In the genomic region with DNA sequence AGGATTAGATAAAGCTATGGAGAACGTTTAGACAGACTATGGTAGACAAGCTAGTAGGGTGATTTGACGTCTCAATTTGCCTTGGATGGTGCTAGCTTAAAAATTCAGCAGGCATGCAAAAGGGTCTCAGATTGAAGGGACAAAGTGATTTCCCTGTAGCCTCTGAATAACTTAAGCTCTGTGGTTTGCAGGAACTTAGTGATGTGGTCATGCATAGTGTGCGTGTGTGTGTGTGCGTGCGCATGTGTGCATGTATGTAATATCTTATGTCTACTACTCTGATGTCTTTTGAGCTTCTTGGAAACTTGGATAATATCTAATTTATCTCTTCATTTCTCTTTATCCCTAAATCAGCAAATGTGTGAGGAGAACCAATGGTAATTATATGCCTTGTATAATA, we compare ENCODE assay signal across 10 cellular contexts.
"Had no signal": no experiment of that assay in that cellular context is flagged by ENCODE, and none has a peak within 500 bp of the region (broad histone marks: within the 10 kb centered on the region; RNA-seq: fewer than 3 reads in every experiment).

No MANE protein-coding gene starts in this region.

- H3K36me3 ChIP-seq: HAP-1 had no signal

- H3K27ac ChIP-seq: GM23248 had no signal

- ATAC-seq: GM23338, HCT116 had no signal

- H3K9ac ChIP-seq: GM23248 had no signal

- H3K4me1 ChIP-seq: HAP-1 had no signal

- H3K4me3 Mint-ChIP-seq: GM23338, H9, HFFc6 had no signal

- H3K27ac Mint-ChIP-seq: GM23338, H9, HFFc6 had no signal

- H3K9me3 Mint-ChIP-seq: GM23338, HFFc6 had no signal

- H3K4me3 ChIP-seq: GM23248, GM23338, HAP-1 had no signal

- DNase-seq: GM23248, GOT3, H7, H9, HCEC 1CT, HFFc6 had no signal

- FAIRE-seq: H1 had no signal

- H2AFZ ChIP-seq: GM23248, GM23338 had no signal

- H3K9me3 ChIP-seq: HAP-1 had no signal

- H3K4me2 ChIP-seq: GM23338 had no signal
